Comparison of ENCODE assay signal across 23 cellular contexts in the genomic region with DNA sequence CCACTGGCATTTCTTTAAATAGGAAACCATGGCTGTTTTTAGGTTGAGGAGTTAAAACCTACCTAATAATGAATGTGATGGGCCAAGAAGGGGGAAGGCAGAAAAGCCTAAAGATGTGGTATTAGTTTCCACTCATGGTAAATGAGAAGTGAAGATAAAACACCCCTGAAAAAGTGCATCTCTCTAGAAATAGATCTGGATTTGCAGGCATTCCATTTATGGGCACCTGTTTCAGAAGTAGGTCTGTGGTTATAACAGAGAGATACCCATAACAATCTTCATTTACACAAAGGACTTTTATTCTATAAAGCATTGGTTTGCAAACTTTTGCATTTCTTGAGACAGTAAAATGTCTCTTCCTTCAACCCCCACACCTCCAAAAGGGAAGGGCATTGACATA.
"Had no signal": no experiment of that assay in that cellular context is flagged by ENCODE, and none has a peak within 500 bp of the region (broad histone marks: within the 10 kb centered on the region; RNA-seq: fewer than 3 reads in every experiment).

No MANE protein-coding gene starts in this region.

- H3K4me2 ChIP-seq: smooth muscle cell had no signal

- H2AFZ ChIP-seq: parathyroid adenoma had no signal

- H3K9me3 Mint-ChIP-seq: activated CD4-positive, alpha-beta memory T cell treated with anti-CD3 and anti-CD28 coated beads for 36 hours; activated naive CD4-positive, alpha-beta T cell treated with anti-CD3 and anti-CD28 coated beads for 36 hours; endodermal cell; natural killer cell treated with Interleukin-12 subunit alpha and Interleukin-12 subunit beta and Interleukin-15 and Interleukin-18, amount 100 ng/mL, for 72 hours had no signal

- H3K27me3 ChIP-seq: foreskin keratinocyte, left lung, upper lobe of left lung had no signal

- H3K36me3 Mint-ChIP-seq: natural killer cell treated with Interleukin-12 subunit alpha and Interleukin-12 subunit beta and Interleukin-15 and Interleukin-18, amount 100 ng/mL, for 72 hours; stimulated activated effector memory CD8-positive, alpha-beta T cell treated with anti-CD3 and anti-CD28 coated beads, Interleukin-12 subunit alpha, Interleukin-12 subunit beta, amount 100 ng/mL, for 72 hours; WTC11 had no signal

- H3K27ac Mint-ChIP-seq: activated CD4-positive, alpha-beta memory T cell treated with anti-CD3 and anti-CD28 coated beads for 36 hours; activated CD4-positive, alpha-beta T cell treated with anti-CD3 and anti-CD28 coated beads for 36 hours; activated CD8-positive, alpha-beta memory T cell treated with anti-CD3 and anti-CD28 coated beads, Interleukin-2, amount 10 ng/mL, durations not matched to agents 7 days and 5 days; activated naive CD4-positive, alpha-beta T cell treated with anti-CD3 and anti-CD28 coated beads for 36 hours; activated T-helper 17 cell treated with anti-CD3 and anti-CD28 coated beads, Interleukin-2, amount 50 U/mL, for 72 hours; endodermal cell; mesothelial cell of epicardium; natural killer cell treated with Interleukin-12 subunit alpha and Interleukin-12 subunit beta and Interleukin-15 and Interleukin-18, amount 100 ng/mL, for 72 hours; stimulated activated effector memory CD8-positive, alpha-beta T cell treated with anti-CD3 and anti-CD28 coated beads, Interleukin-12 subunit alpha, Interleukin-12 subunit beta, amount 100 ng/mL, for 72 hours; WTC11 had no signal

- H3K9ac ChIP-seq: parathyroid adenoma had no signal

- DNase-seq: activated CD4-positive, alpha-beta memory T cell treated with anti-CD3 and anti-CD28 coated beads for 36 hours; activated CD4-positive, alpha-beta T cell treated with anti-CD3 and anti-CD28 coated beads for 36 hours; activated CD8-positive, alpha-beta memory T cell treated with anti-CD3 and anti-CD28 coated beads, Interleukin-2, amount 10 ng/mL, durations not matched to agents 7 days and 5 days; activated naive CD4-positive, alpha-beta T cell treated with anti-CD3 and anti-CD28 coated beads for 36 hours; activated T-cell treated with anti-CD3 and anti-CD28 coated beads, Interleukin-2, amount 50 U/mL, for 1 hour; central memory CD4-positive, alpha-beta T cell; endodermal cell; foreskin keratinocyte; kidney; left lung; stimulated activated CD4-positive, alpha-beta T cell treated with anti-CD3 and anti-CD28 coated beads, Interleukin-4, amount 100 ng/mL, for 1 hour; upper lobe of left lung had no signal

- H3K27me3 Mint-ChIP-seq: activated CD4-positive, alpha-beta memory T cell treated with anti-CD3 and anti-CD28 coated beads for 36 hours; activated CD4-positive, alpha-beta T cell treated with anti-CD3 and anti-CD28 coated beads for 36 hours; activated CD8-positive, alpha-beta memory T cell treated with anti-CD3 and anti-CD28 coated beads, Interleukin-2, amount 10 ng/mL, durations not matched to agents 7 days and 5 days; activated T-helper 17 cell treated with anti-CD3 and anti-CD28 coated beads, Interleukin-2, amount 50 U/mL, for 72 hours; brain; natural killer cell treated with Interleukin-12 subunit alpha and Interleukin-12 subunit beta and Interleukin-15 and Interleukin-18, amount 100 ng/mL, for 72 hours had no signal

- H3K9me3 ChIP-seq: left lung, thoracic aorta, upper lobe of left lung had no signal

- H3K4me3 ChIP-seq: left lung, smooth muscle cell, thoracic aorta, upper lobe of left lung had no signal

- H3K36me3 ChIP-seq: left lung, thoracic aorta, upper lobe of left lung had no signal

- H3K27ac ChIP-seq: epithelial cell of prostate, foreskin keratinocyte, left lung, parathyroid adenoma, thoracic aorta, upper lobe of left lung had no signal

- H3K4me3 Mint-ChIP-seq: activated CD4-positive, alpha-beta memory T cell treated with anti-CD3 and anti-CD28 coated beads for 36 hours; activated CD4-positive, alpha-beta T cell treated with anti-CD3 and anti-CD28 coated beads for 36 hours; activated CD8-positive, alpha-beta memory T cell treated with anti-CD3 and anti-CD28 coated beads, Interleukin-2, amount 10 ng/mL, durations not matched to agents 7 days and 5 days; activated naive CD4-positive, alpha-beta T cell treated with anti-CD3 and anti-CD28 coated beads for 36 hours; activated T-helper 17 cell treated with anti-CD3 and anti-CD28 coated beads, Interleukin-2, amount 50 U/mL, for 72 hours; brain; endodermal cell; mesothelial cell of epicardium; natural killer cell treated with Interleukin-12 subunit alpha and Interleukin-12 subunit beta and Interleukin-15 and Interleukin-18, amount 100 ng/mL, for 72 hours; stimulated activated effector memory CD8-positive, alpha-beta T cell treated with anti-CD3 and anti-CD28 coated beads, Interleukin-12 subunit alpha, Interleukin-12 subunit beta, amount 100 ng/mL, for 72 hours; WTC11 had no signal

- ATAC-seq: activated CD4-positive, alpha-beta T cell treated with anti-CD3 and anti-CD28 coated beads for 36 hours; activated CD8-positive, alpha-beta memory T cell treated with anti-CD3 and anti-CD28 coated beads, Interleukin-2, amount 10 ng/mL, durations not matched to agents 7 days and 5 days; activated T-helper 17 cell treated with anti-CD3 and anti-CD28 coated beads, Interleukin-2, amount 50 U/mL, for 72 hours; foreskin keratinocyte; left lung; natural killer cell treated with Interleukin-12 subunit alpha and Interleukin-12 subunit beta and Interleukin-15 and Interleukin-18, amount 100 ng/mL, for 72 hours; sciatic nerve; stimulated activated effector memory CD8-positive, alpha-beta T cell treated with anti-CD3 and anti-CD28 coated beads, Interleukin-12 subunit alpha, Interleukin-12 subunit beta, amount 100 ng/mL, for 72 hours; WTC11 had no signal

- H3K4me1 ChIP-seq: foreskin keratinocyte had no signal

- H3K4me1 Mint-ChIP-seq: activated CD4-positive, alpha-beta T cell treated with anti-CD3 and anti-CD28 coated beads for 36 hours; activated CD8-positive, alpha-beta memory T cell treated with anti-CD3 and anti-CD28 coated beads, Interleukin-2, amount 10 ng/mL, durations not matched to agents 7 days and 5 days; activated T-helper 17 cell treated with anti-CD3 and anti-CD28 coated beads, Interleukin-2, amount 50 U/mL, for 72 hours; endodermal cell had no signal
